Comparison of ENCODE assay signal across 8 cellular contexts in the genomic region with DNA sequence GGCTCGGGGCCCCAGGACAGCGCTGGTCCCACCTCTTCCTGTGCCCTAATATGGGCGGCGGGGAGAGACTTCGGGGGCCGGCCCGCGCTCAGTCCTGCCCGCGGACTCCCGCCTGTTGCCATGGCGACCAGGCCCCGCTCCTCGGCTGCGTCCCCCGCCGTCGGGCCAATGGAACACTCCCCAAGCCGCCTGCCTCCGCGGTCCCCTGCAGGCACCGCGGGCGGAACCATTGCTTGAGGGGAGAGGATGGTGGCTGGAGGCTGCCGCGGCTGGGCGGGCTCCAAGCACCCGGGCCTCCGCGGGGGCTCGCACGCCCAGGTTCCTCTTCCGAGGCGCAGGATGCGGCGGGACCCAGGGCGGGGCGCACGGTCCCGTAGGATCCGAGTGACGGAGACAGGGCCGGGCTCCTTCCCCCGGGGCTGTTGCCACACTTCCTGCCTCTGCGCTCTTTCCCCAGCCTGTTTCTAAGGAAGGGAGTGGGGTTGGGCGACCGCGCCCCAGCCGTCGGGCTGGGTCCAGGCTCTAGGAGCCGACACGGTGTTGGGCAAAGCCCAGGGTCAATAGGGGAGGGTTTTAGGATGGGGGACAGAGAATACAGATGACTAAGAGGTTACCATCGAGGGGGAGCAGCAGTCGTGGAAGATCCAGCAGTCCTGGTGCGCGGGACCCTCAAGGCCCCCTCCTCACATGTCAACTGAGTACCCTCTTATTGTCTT. TPM values are rescaled to one million over a fixed set of nuclear protein-coding genes. Genes with fewer than 3 reads are reported as not detected.
DNase-seq lines count a peak whose midpoint lies in the region; ATAC-seq lines count a peak whose summit lies in the region.

No MANE protein-coding gene starts in this region.

- ATAC-seq in GM21619 (IDR thresholded peaks at IDR 0.05; ENCODE audit: unreplicated experiment): peak; percentile 29
- ATAC-seq in naive B cell (ENCODE audit: low read depth in 2 of 2): peak; percentile 34 to 36
- ATAC-seq in stimulated activated memory B cell treated with anti-CD40 and anti-IgM and Interleukin-4, amounts not matched to agents 10 μg/mL and 1 μg/mL and 100 μg/mL, for 72 hours: peak; percentile 71

- no peaks in the 10 kb centered on the region for H3K36me3 Mint-ChIP-seq in naive B cell
- H3K36me3 Mint-ChIP-seq in stimulated activated memory B cell treated with anti-CD40 and anti-IgM and Interleukin-4, amounts not matched to agents 10 μg/mL and 1 μg/mL and 100 μg/mL, for 72 hours: peaks cover 12% of the 10 kb centered on the region

- H3K4me3 Mint-ChIP-seq in naive B cell: peak overlapping the region; percentile 80 to 98 (median 96)
- H3K4me3 Mint-ChIP-seq in stimulated activated memory B cell treated with anti-CD40 and anti-IgM and Interleukin-4, amounts not matched to agents 10 μg/mL and 1 μg/mL and 100 μg/mL, for 72 hours: peak overlapping the region; percentile 96

- DNase-seq in DMS153 (lab: John Stamatoyannopoulos, UW) (peak; percentile 95), RKO (ENCODE audit: low spot score) (peak; percentile 96), fibroblast of gingiva (ENCODE audit: low read depth) (peak; percentile 98), naive B cell (peak; percentile 99)
- no peak for DNase-seq in Jurkat, Clone E6-1 (ENCODE audit: low read depth, low spot score)
- peak; percentile 71 to 90 for DNase-seq in activated T-helper 1 cell treated with anti-CD3 and anti-CD28 coated beads, Interleukin-2, amount 50 U/mL, for 16 hours (ENCODE audit: low read depth in 1 of 2, low spot score in 1 of 2)

- H3K9me3 Mint-ChIP-seq in naive B cell: no peaks in the 10 kb centered on the region
- H3K9me3 Mint-ChIP-seq in stimulated activated memory B cell treated with anti-CD40 and anti-IgM and Interleukin-4, amounts not matched to agents 10 μg/mL and 1 μg/mL and 100 μg/mL, for 72 hours: no peaks in the 10 kb centered on the region

- H3K4me1 Mint-ChIP-seq in naive B cell: peaks cover 33 to 45% (median 43%) of the 10 kb centered on the region in 3 donors
- H3K4me1 Mint-ChIP-seq in stimulated activated memory B cell treated with anti-CD40 and anti-IgM and Interleukin-4, amounts not matched to agents 10 μg/mL and 1 μg/mL and 100 μg/mL, for 72 hours: peaks cover 37% of the 10 kb centered on the region

- peak overlapping the region in 4 of 6 donors; percentile 100 for H3K27ac Mint-ChIP-seq in naive B cell
- peak overlapping the region; percentile 92 for H3K27ac Mint-ChIP-seq in stimulated activated memory B cell treated with anti-CD40 and anti-IgM and Interleukin-4, amounts not matched to agents 10 μg/mL and 1 μg/mL and 100 μg/mL, for 72 hours

- H3K4me3 ChIP-seq in Jurkat, Clone E6-1 (ENCODE audit: low read length): peak overlapping the region; percentile 88

- H3K27me3 Mint-ChIP-seq in naive B cell: peaks cover 0 to 3% (median 0%) of the 10 kb centered on the region in 3 donors
- H3K27me3 Mint-ChIP-seq in stimulated activated memory B cell treated with anti-CD40 and anti-IgM and Interleukin-4, amounts not matched to agents 10 μg/mL and 1 μg/mL and 100 μg/mL, for 72 hours: no peaks in the 10 kb centered on the region

RNA-seq across cellular contexts. Expression of gene JUNB, which starts 1.2 kb away (rescaled TPM):
- 22.6 TPM for polyA plus RNA-seq in Jurkat, Clone E6-1 (2012; ENCODE audit: insufficient read depth, insufficient read length)
- polyA plus RNA-seq in naive B cell (ENCODE audit: low read depth in 6 of 6): 1,000 to 10,000 TPM in 5 of 6 donors, 100 to 1,000 TPM in 1; 777 to 2,686 (median 1,649) TPM

RNA-seq across cellular contexts. Expression of gene PRDX2, which starts 11.5 kb away (rescaled TPM):
- 291 TPM for polyA plus RNA-seq in Jurkat, Clone E6-1 (2012; ENCODE audit: insufficient read depth, insufficient read length)
- polyA plus RNA-seq in naive B cell (ENCODE audit: low read depth in 6 of 6): 100 to 1,000 TPM in 5 of 6 donors, 10 to 100 TPM in 1; 96.8 to 203 (median 126) TPM

RNA-seq across cellular contexts. Expression of gene THSD8, which starts 11.8 kb away (rescaled TPM):
- polyA plus RNA-seq in Jurkat, Clone E6-1 (2012; ENCODE audit: insufficient read depth, insufficient read length): 89.2 TPM
- polyA plus RNA-seq in naive B cell (ENCODE audit: low read depth in 6 of 6): 1 to 10 TPM in 5 of 6 donors, not detected in 1; 2.0 to 6.6 (median 5.2) TPM

RNA-seq across cellular contexts. Expression of gene HOOK2, which starts 14.7 kb away (rescaled TPM):
- 26.6 TPM for polyA plus RNA-seq in Jurkat, Clone E6-1 (2012; ENCODE audit: insufficient read depth, insufficient read length)
- 1 to 10 TPM; 1.1 to 7.1 (median 3.3) TPM for polyA plus RNA-seq in naive B cell (ENCODE audit: low read depth in 6 of 6)

RNA-seq across cellular contexts. Expression of gene RNASEH2A, which starts 16.3 kb away (rescaled TPM):
- polyA plus RNA-seq in Jurkat, Clone E6-1 (2012; ENCODE audit: insufficient read depth, insufficient read length): 144 TPM
- 10 to 100 TPM; 19.7 to 30.9 (median 25.1) TPM for polyA plus RNA-seq in naive B cell (ENCODE audit: low read depth in 6 of 6)
